Comparison of ENCODE assay signal across 20 cellular contexts in the genomic region with DNA sequence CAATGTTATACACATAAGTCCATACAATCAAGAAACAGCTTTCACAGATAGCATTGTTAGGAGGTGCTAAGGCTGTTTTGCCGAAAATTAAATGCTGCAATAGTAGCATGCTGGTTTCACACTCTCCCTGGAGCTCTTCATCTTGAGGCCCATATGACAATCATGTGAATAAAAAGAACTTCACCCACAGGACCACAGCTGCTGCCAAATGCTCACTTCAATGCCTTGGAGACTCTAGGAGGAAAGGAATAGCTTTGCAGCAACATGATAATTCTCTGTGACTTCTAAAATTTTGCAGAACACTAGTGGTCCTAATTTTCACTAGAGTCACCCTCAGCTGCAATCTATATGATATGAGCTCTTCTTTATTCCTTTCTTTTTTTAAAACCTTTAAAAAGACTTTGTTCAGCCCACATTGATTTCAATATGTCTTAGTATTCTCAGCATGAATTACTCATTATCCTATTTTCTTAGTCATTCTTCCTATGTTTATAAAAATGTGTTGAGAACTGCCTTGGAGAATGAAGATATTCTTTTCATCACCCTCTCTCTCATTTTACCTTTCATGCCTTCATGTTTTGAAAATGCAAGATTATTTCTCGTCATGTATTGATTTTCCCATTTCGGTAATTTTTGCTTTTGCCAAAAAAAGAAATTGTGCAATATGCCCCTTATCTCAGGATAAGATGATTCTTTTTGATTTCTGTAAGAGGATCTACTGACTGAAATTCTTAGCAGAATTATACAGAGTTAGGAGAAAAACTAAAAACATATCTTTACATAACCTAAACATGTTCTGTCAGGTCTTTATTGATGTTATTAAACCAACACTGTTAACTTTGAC.
DNase-seq lines count a peak whose midpoint lies in the region; ATAC-seq and TF ChIP-seq lines count a peak whose summit lies in the region.
"Had no signal": no experiment of that assay in that cellular context is flagged by ENCODE, and none has a peak within 500 bp of the region (broad histone marks: within the 10 kb centered on the region; RNA-seq: fewer than 3 reads in every experiment).

No MANE protein-coding gene starts in this region.

- intact Hi-C loops in left ventricle myocardium inferior (cut with micrococcal nuclease): no loop called here

- DNase-seq in EH (ENCODE audit: low read depth): peak; percentile 17
- peak; percentile 58 for DNase-seq in LHCN-M2 (ENCODE audit: low read depth)
- peak; percentile 10 to 42 for DNase-seq in cardiac fibroblast (ENCODE audit: low read depth in 2 of 2)
- no peak for DNase-seq in left ventricle myocardium inferior
- no peak for DNase-seq in ureter (ENCODE audit: low spot score)
- DNase-seq in RKO (ENCODE audit: low spot score): no peak
- no peak for DNase-seq in HK-2 (ENCODE audit: unreplicated experiment)
- DNase-seq: activated CD4-positive, alpha-beta T cell treated with anti-CD3 and anti-CD28 coated beads for 48 hours; activated CD8-positive, alpha-beta memory T cell treated with anti-CD3 and anti-CD28 coated beads, Interleukin-2, amount 10 ng/mL, durations not matched to agents 7 days and 5 days; brain microvascular endothelial cell; GF-D8; KG1; NCI-H2029; NCI-H524; stimulated activated CD4-positive, alpha-beta T cell treated with anti-CD3 and anti-CD28 coated beads, Interleukin-2, amount 100 ng/mL, for 24 hours; stimulated activated naive B cell treated with anti-CD40 and anti-IgM and Interleukin-4, amounts not matched to agents 10 μg/mL and 1 μg/mL and 100 μg/mL, for 72 hours; T-cell had no signal

- H3K4me3 ChIP-seq in cardiac fibroblast (replicated peaks in 1 of 2; ENCODE audit: low read depth in 2 of 2, low read length in 2 of 2) (no peak overlapping the region), left ventricle myocardium inferior (no peak overlapping the region)
- H3K4me3 ChIP-seq: thoracic aorta had no signal

- H3K4me1 ChIP-seq in left ventricle myocardium inferior: peaks cover 11% of the 10 kb centered on the region

- no peak for TF ChIP-seq CTCF in cardiac fibroblast (IDR thresholded peaks at IDR 0.05; ENCODE audit: low read depth, low read length)
- TF ChIP-seq CTCF in left ventricle myocardium inferior (IDR thresholded peaks at IDR 0.05; ENCODE audit: borderline replicate concordance): no peak

- H3K27ac ChIP-seq in left ventricle myocardium inferior (replicated peaks): peak overlapping the region; percentile 18
- H3K27ac ChIP-seq: brain microvascular endothelial cell, epithelial cell of prostate, thoracic aorta had no signal

- no peaks in the 10 kb centered on the region for H3K36me3 ChIP-seq in left ventricle myocardium inferior
- H3K36me3 ChIP-seq: brain microvascular endothelial cell, thoracic aorta had no signal

- H3K9me3 ChIP-seq in left ventricle myocardium inferior (replicated peaks): no peaks in the 10 kb centered on the region
- H3K9me3 ChIP-seq: thoracic aorta had no signal

- ATAC-seq in GM18907 (IDR thresholded peaks at IDR 0.05; ENCODE audit: unreplicated experiment): no peak
- ATAC-seq: activated CD8-positive, alpha-beta memory T cell treated with anti-CD3 and anti-CD28 coated beads, Interleukin-2, amount 10 ng/mL, durations not matched to agents 7 days and 5 days; stimulated activated naive B cell treated with anti-CD40 and anti-IgM and Interleukin-4, amounts not matched to agents 10 μg/mL and 1 μg/mL and 100 μg/mL, for 72 hours; T-cell had no signal

- no peaks in the 10 kb centered on the region for H3K27me3 ChIP-seq in left ventricle myocardium inferior (ENCODE audit: low read depth)
- H3K27me3 ChIP-seq: brain microvascular endothelial cell had no signal

Comparison
In these comparisons a context has a peak if more than half of its experiments do, and no peak if none do; other contexts are left out.
1. DNase-seq: peak in EH (single experiment), LHCN-M2 (single experiment) and cardiac fibroblast (2 of 2); none in left ventricle myocardium inferior (single experiment), ureter (single experiment), RKO (single experiment) and HK-2 (single experiment).